20 cellular contexts compared by ENCODE assay signal in the genomic region with DNA sequence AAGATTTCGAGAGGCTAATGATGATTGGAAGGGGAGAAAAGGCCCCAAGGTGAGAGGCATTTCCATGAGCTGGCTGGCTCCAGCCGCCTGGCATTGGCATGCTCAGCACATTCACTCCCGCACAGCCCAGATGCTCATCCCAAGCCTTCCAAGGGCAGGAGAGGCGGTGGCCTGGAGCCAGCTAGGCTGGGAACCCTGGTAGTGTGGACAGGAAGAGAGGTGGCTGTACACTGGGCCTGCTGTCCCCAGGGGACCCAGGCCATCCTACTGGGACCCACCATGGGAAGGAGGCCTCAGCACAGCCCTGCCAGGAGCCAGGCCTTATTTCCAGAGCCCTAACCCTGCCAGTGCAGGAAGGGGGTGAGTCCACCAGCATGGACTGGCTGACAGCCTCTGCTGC.
DNase-seq lines count a peak whose midpoint lies in the region; ATAC-seq and TF ChIP-seq lines count a peak whose summit lies in the region.
"Had no signal": no experiment of that assay in that cellular context is flagged by ENCODE, and none has a peak within 500 bp of the region (broad histone marks: within the 10 kb centered on the region; RNA-seq: fewer than 3 reads in every experiment).

No MANE protein-coding gene starts in this region.

- peak overlapping the region; percentile 44 for H2AFZ ChIP-seq in SK-N-SH (ENCODE audit: low read depth)

- no peaks in the 10 kb centered on the region for H4K20me1 ChIP-seq in SK-N-SH (ENCODE audit: insufficient read depth)

- H3K9me2 ChIP-seq in SK-N-SH = no peaks in the 10 kb centered on the region

- H3K27me3 ChIP-seq in SK-N-SH (ENCODE audit: insufficient read depth) = no peaks in the 10 kb centered on the region
- H3K27me3 ChIP-seq in right cardiac atrium (ENCODE audit: control insufficient read depth, insufficient read depth) = no peaks in the 10 kb centered on the region
- H3K27me3 ChIP-seq: colonic mucosa, right lobe of liver, transverse colon had no signal

- no peak overlapping the region for H3K4me3 ChIP-seq in SK-N-SH (ENCODE audit: low read depth in 2 of 2, low read length in 1 of 2)
- H3K4me3 ChIP-seq in right cardiac atrium (ENCODE audit: low read length) = no peak overlapping the region
- H3K4me3 ChIP-seq: colonic mucosa, right lobe of liver, transverse colon had no signal

- no peaks in the 10 kb centered on the region for H3K9me3 ChIP-seq in SK-N-SH
- no peaks in the 10 kb centered on the region for H3K9me3 ChIP-seq in right cardiac atrium (ENCODE audit: control insufficient read depth, low read length)
- H3K9me3 ChIP-seq: colonic mucosa, right lobe of liver, transverse colon had no signal

- H3K27me3 Mint-ChIP-seq in T-cell = peaks cover 0 to 5% of the 10 kb centered on the region in 2 donors

- WGBS in SK-N-SH (ENCODE audit: low lambda C conversion rate) = 56% methylated on average over 3 of the region's 4 CpGs
- 59% methylated on average over 4 of the region's 4 CpGs for WGBS in right cardiac atrium

- no peaks in the 10 kb centered on the region for H3K36me3 ChIP-seq in SK-N-SH (replicated peaks in 1 of 2; ENCODE audit: control insufficient read depth in 1 of 2, insufficient read depth in 2 of 2, low read length in 1 of 2)
- H3K36me3 ChIP-seq: colonic mucosa, right lobe of liver, transverse colon had no signal

- H3K4me1 ChIP-seq in SK-N-SH (ENCODE audit: control insufficient read depth in 1 of 2, insufficient read depth in 2 of 2, low read depth in 1 of 2, low read length in 1 of 2) (peaks cover 5 to 26% of the 10 kb centered on the region in 2 experiments), right cardiac atrium (ENCODE audit: control insufficient read depth, insufficient read depth, low read length) (peaks cover 3% of the 10 kb centered on the region)
- H3K4me1 ChIP-seq: colonic mucosa had no signal

- H3K9ac ChIP-seq in SK-N-SH = peak overlapping the region; percentile 64; the same call in 1 of the 2 replicates

- TF ChIP-seq CTCF in SK-N-SH (IDR thresholded peaks at IDR 0.05) = no peak

- POLR2A ChIA-PET in SK-N-SH (lab: Yijun Ruan, JAX) = no interaction called here
- POLR2A ChIA-PET in T-cell (lab: Charles Lee) = no interaction called here

- intact Hi-C loops in Right ventricle myocardium inferior (cut with DNase I) = no loop called here
- intact Hi-C loops in cardiac septum (cut with DNase I) = no loop called here
- intact Hi-C loops in right cardiac atrium (cut with DNase I) = no loop called here

- no peak for TF ChIP-seq EP300 in SK-N-SH (IDR thresholded peaks at IDR 0.05; ENCODE audit: borderline replicate concordance in 1 of 2, low read depth in 1 of 2, low read length in 1 of 2)

- ATAC-seq in Right ventricle myocardium inferior (peak; percentile 95), right cardiac atrium (peak; percentile 79 to 90), T-cell (replicated peaks in 1 of 4) (no peak), GM21447 (IDR thresholded peaks at IDR 0.05; ENCODE audit: unreplicated experiment) (no peak), HG03039 (IDR thresholded peaks at IDR 0.05; ENCODE audit: unreplicated experiment) (no peak)
- ATAC-seq: right lobe of liver had no signal

- no peaks in the 10 kb centered on the region for H3K9me3 Mint-ChIP-seq in T-cell

- CTCF ChIA-PET in SK-N-SH (lab: Yijun Ruan, JAX) (interaction anchor here (1.1 to 3.2 kb wide), 3 partner anchors 8 to 84 kb away, joined by 3 to 18 read pairs (median 5); no protein-coding TSS in a partner anchor), T-cell (lab: Charles Lee) (no interaction called here)

- H3K4me1 Mint-ChIP-seq in T-cell = peaks cover 3 to 5% (median 5%) of the 10 kb centered on the region in 3 donors

- H3F3A ChIP-seq in SK-N-SH (replicated peaks; ENCODE audit: insufficient read depth) = peaks cover 35% of the 10 kb centered on the region

- no peak overlapping the region for H3K4me3 Mint-ChIP-seq in T-cell

- TF ChIP-seq RAD21 in SK-N-SH (IDR thresholded peaks at IDR 0.05; ENCODE audit: low read length) = no peak

- DNase-seq in Right ventricle myocardium inferior (ENCODE audit: missing footprints) (peak; percentile 83), cardiac septum (ENCODE audit: low spot score) (no peak), SK-N-SH (no peak), right cardiac atrium (peak; percentile 46 to 85 (median 82)), hippocampal formation (lab: John Stamatoyannopoulos, UW) (no peak), T-cell (no peak)
- DNase-seq: activated CD4-positive, CD25-positive, alpha-beta regulatory T cell; activated effector memory CD4-positive, alpha-beta T cell treated with Interleukin-2 at 50 U/mL for 16 hours; anterior cingulate cortex; colonic mucosa; Kasumi-1; NCI-H187 treated with DMSO at 0.1 percent for 48 hours; NCI-H748 treated with DMSO at 0.1 percent for 48 hours; right lobe of liver; stimulated activated CD4-positive, alpha-beta T cell treated with anti-CD3 and anti-CD28 coated beads, Interleukin-4, amount 100 ng/mL, for 24 hours; T-helper 2 cell; transverse colon had no signal

- H3K4me2 ChIP-seq in SK-N-SH = peak overlapping the region; percentile 71

- peak overlapping the region in 1 of 2 experiments; percentile 100; a peak in 3 of 4 replicates for H3K27ac ChIP-seq in SK-N-SH (ENCODE audit: low read depth in 2 of 2, low read length in 1 of 2)
- H3K27ac ChIP-seq in right cardiac atrium (ENCODE audit: low read length) = peak overlapping the region; percentile 66
- H3K27ac ChIP-seq: colonic mucosa, right lobe of liver, RWPE1 had no signal

- no peak overlapping the region for H3K27ac Mint-ChIP-seq in T-cell

- H3K36me3 Mint-ChIP-seq in T-cell = no peaks in the 10 kb centered on the region

- no peaks in the 10 kb centered on the region for H3K79me2 ChIP-seq in SK-N-SH (ENCODE audit: insufficient read depth)

TF ChIP-seq in SK-N-SH, 30 proteins besides CTCF, POLR2A, EP300 and RAD21:
- TF ChIP-seq FOSL2 (IDR thresholded peaks at IDR 0.05; ENCODE audit: borderline replicate concordance, low read depth) (no peak), YY1 (IDR thresholded peaks at IDR 0.05; ENCODE audit: low read depth) (no peak), TCF12 (IDR thresholded peaks at IDR 0.05) (peak; percentile 51), NFIC (IDR thresholded peaks at IDR 0.05; ENCODE audit: borderline replicate concordance) (peak; percentile 54)
- TF ChIP-seq, protein P1, sequence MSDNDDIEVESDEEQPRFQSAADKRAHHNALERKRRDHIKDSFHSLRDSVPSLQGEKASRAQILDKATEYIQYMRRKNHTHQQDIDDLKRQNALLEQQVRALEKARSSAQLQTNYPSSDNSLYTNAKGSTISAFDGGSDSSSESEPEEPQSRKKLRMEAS (IDR thresholded peaks at IDR 0.05; ENCODE audit: low read depth) = peak; percentile 45; the same call in 1 of the 2 replicates

Comparison
In these comparisons a context has a peak if more than half of its experiments do, and no peak if none do; other contexts are left out.
1. DNase-seq: peak in Right ventricle myocardium inferior (single experiment) and right cardiac atrium (3 of 3); none in cardiac septum (single experiment), SK-N-SH (single experiment), hippocampal formation (0 of 2) and T-cell (0 of 34).
2. ATAC-seq: peak in Right ventricle myocardium inferior (single experiment) and right cardiac atrium (2 of 2); none in T-cell (0 of 4), GM21447 (single experiment) and HG03039 (single experiment).